In the genomic region with DNA sequence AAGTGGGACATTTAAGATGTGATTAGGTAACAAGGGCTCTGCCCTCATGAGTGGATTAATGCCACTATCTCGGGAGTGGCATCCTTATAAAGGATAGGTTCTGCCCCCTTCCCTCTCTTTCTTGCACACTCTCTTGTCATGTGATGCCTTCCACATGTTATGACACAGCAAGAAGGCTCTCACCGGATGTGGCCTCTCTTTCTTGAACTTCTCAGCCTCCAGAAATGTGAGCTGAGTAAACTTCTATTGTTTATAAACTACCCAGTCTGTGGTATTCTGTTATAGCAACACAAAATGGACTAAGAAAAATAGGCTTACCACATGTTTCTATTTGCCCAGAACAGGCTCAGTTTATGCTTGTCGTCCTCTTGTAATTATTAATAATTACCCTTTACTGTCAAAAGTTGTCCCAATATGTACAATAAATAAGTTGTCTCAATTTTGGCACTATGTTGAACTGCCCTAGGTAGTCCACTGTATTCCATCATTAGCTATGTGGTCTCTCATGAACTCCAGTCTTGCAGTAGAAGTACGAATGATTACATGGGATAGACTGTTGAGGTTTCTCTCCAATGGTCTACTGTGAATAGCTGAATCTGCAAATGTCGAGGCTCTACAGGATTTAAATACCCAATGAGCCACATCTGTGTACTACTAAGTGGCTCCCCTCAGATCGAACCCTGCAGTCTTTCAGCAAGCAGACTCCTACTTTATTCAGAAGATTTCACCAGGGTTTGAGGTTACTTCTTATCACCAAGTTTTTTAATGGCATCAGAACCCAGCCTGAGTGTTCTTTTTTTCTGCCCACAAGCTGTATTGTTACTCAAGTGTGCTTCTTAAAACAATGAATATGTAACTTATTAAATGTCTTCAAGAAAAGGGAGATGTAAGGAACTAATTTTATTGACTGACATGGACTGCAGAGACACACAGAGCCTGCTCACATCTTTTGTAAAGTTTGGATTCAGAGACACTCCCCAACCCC, we compare ENCODE assay signal across 10 cellular contexts.
DNase-seq lines count a peak whose midpoint lies in the region; ATAC-seq lines count a peak whose summit lies in the region.
"Had no signal": no experiment of that assay in that cellular context is flagged by ENCODE, and none has a peak within 500 bp of the region (broad histone marks: within the 10 kb centered on the region; RNA-seq: fewer than 3 reads in every experiment).

No MANE protein-coding gene starts in this region.

- no peaks in the 10 kb centered on the region for H3K79me2 ChIP-seq in mesendoderm (ENCODE audit: control insufficient read depth, insufficient read depth, low read length)

- H2BK15ac ChIP-seq in mesendoderm (replicated peaks; ENCODE audit: low read depth) = no peak overlapping the region

- no peaks in the 10 kb centered on the region for H3K79me1 ChIP-seq in mesendoderm (ENCODE audit: low read length)

- no peak overlapping the region for H3K18ac ChIP-seq in mesendoderm (ENCODE audit: low read length)

- H3K4me1 ChIP-seq in mesendoderm (ENCODE audit: control insufficient read depth, low read depth, low read length) = no peaks in the 10 kb centered on the region
- H3K4me1 ChIP-seq: ascending aorta had no signal

- H4K8ac ChIP-seq in mesendoderm (ENCODE audit: low read depth, low read length) = no peak overlapping the region

- H2BK5ac ChIP-seq in mesendoderm (ENCODE audit: low read length) = no peak overlapping the region

- H3K56ac ChIP-seq in mesendoderm (ENCODE audit: low read length) = no peak overlapping the region

- DNase-seq in EH (ENCODE audit: low read depth) = peak; percentile 57
- peak; percentile 90 for DNase-seq in M059J (ENCODE audit: low read depth)
- DNase-seq in brain pericyte (ENCODE audit: low read depth, low spot score) = peak; percentile 54
- DNase-seq in kidney glomerular epithelial cell (lab: John Stamatoyannopoulos, UW) = peak; percentile 71
- no peak for DNase-seq in midbrain (lab: John Stamatoyannopoulos, UW)
- DNase-seq in mesendoderm = no peak
- DNase-seq in ecto neural progenitor cell (ENCODE audit: low spot score) = no peak
- DNase-seq: naive B cell had no signal

- no peak overlapping the region for H3K4ac ChIP-seq in mesendoderm (ENCODE audit: low read depth, low read length)

- no peaks in the 10 kb centered on the region for H3K27me3 ChIP-seq in mesendoderm (ENCODE audit: insufficient read depth, low read length, poor library complexity)
- H3K27me3 ChIP-seq: ascending aorta had no signal

- no CpG with 5 or more reads among the region's 6 CpGs for WGBS in mesendoderm (ENCODE audit: extremely low coverage, insufficient coverage, low lambda C conversion rate)

- no peak overlapping the region for H2BK120ac ChIP-seq in mesendoderm (ENCODE audit: low read depth, low read length)

- no peak overlapping the region for H4K5ac ChIP-seq in mesendoderm (ENCODE audit: low read length)

- ATAC-seq in GM18909 (IDR thresholded peaks at IDR 0.05; ENCODE audit: poor library complexity, unreplicated experiment) = no peak

- H3K9ac ChIP-seq in mesendoderm (ENCODE audit: low read length) = no peak overlapping the region

- H3K23ac ChIP-seq in mesendoderm (ENCODE audit: low read length) = no peak overlapping the region

- no peak overlapping the region for H3K4me2 ChIP-seq in mesendoderm (ENCODE audit: low read length)

- H2AK5ac ChIP-seq in mesendoderm (ENCODE audit: low read length) = no peak overlapping the region

- no peak overlapping the region for H3K27ac ChIP-seq in mesendoderm (ENCODE audit: low read depth, low read length)
- H3K27ac ChIP-seq: ascending aorta had no signal

- H3K36me3 ChIP-seq in mesendoderm (ENCODE audit: control insufficient read depth, insufficient read depth, low read length) = no peaks in the 10 kb centered on the region
- H3K36me3 ChIP-seq: ascending aorta had no signal

- no peak overlapping the region for H3K4me3 ChIP-seq in mesendoderm (ENCODE audit: low read length)
- H3K4me3 ChIP-seq: ascending aorta had no signal

Comparison
In these comparisons a context has a peak if more than half of its experiments do, and no peak if none do; other contexts are left out.
1. DNase-seq: peak in EH (single experiment), M059J (single experiment), brain pericyte (single experiment) and kidney glomerular epithelial cell (single experiment); none in midbrain (single experiment), mesendoderm (single experiment) and ecto neural progenitor cell (single experiment).